Comparison of ENCODE assay signal across 1 cellular context in the genomic region with DNA sequence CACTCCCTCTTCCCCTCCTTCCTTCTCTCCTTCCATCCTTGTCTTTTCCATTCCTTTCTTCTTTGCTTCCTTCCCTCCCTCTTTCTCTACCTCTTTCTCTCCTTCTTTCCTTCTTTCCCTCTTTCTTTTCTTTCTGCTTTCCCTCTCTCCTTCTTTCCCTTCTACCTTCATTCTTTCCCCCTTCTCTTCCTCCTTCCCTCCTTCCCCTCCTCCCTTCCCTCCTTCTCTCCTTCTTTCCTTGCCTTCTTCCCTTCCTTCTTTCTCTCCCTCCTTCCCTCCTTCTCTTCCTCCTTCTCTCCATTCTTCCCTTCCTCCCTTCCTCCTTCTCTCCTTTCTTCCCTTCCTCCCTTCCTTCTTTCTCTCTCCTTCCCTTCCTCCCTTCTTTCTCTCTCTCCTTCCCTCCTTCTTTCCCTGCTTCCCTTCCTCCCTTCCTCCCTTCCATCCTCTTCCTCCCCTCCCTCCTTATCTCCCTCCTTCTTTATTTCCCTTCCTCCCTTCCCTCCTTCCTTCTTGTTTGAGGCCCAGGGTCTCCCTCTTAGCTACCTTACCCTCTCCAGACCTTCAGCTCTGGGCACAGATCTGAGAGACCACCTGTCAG.
TF ChIP-seq lines count a peak whose summit lies in the region.

No MANE protein-coding gene starts in this region.

TF ChIP-seq in H1, 55 proteins besides CTCF, POLR2A, EP300 and RAD21:
- no peak for TF ChIP-seq CHD2 (IDR thresholded peaks at IDR 0.05; ENCODE audit: low read length)
- no peak for TF ChIP-seq JUN (IDR thresholded peaks at IDR 0.05; ENCODE audit: low read depth, low read length)
- TF ChIP-seq BRCA1 (IDR thresholded peaks at IDR 0.05; ENCODE audit: low read depth, low read length) = no peak
- no peak for TF ChIP-seq EGR1 (IDR thresholded peaks at IDR 0.05; ENCODE audit: borderline replicate concordance, low read depth, low read length)
- no peak for TF ChIP-seq MAX (IDR thresholded peaks at IDR 0.05)
- no peak for TF ChIP-seq HDAC6 (IDR thresholded peaks at IDR 0.05; ENCODE audit: low read depth, low read length)
- no peak for TF ChIP-seq HDAC2 (IDR thresholded peaks at IDR 0.05; ENCODE audit: borderline replicate concordance in 1 of 2, low read depth in 2 of 2, low read length in 2 of 2)
- no peak for TF ChIP-seq TCF12 (IDR thresholded peaks at IDR 0.05; ENCODE audit: low read depth, low read length)
- TF ChIP-seq CEBPB (IDR thresholded peaks at IDR 0.05; ENCODE audit: low read depth, low read length) = no peak
- no peak for TF ChIP-seq POLR2AphosphoS5 (IDR thresholded peaks at IDR 0.05; ENCODE audit: low read depth, low read length)
- no peak for TF ChIP-seq RBBP5 (IDR thresholded peaks at IDR 0.05; ENCODE audit: borderline replicate concordance, low read depth, low read length)
- TF ChIP-seq SP4 (IDR thresholded peaks at IDR 0.05; ENCODE audit: low read length) = no peak
